ENCODE assay signal across 19 cellular contexts in the genomic region with DNA sequence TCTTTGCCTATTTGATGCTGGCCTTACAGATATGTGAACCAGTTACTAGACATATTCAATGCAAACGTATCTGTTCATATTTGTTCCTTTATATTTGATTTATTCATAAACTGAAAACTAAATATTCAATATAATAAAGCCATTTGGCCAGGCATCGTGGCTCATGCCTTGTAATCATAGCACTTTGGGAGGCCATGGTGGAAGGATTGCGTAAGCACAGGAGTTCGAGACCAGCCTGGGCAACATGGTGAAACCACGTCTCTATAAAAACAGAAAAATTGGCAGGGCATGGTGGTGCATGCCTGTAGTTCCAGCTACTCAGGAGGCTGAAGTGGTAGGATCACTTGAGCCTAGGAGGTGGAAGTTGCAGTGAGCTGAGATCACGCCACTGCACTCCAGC. TPM values are rescaled to one million over a fixed set of nuclear protein-coding genes. Genes with fewer than 3 reads are reported as not detected.
A peak's percentile ranks its signal among the peaks of the same experiment; 100 is the strongest.
DNase-seq lines count a peak whose midpoint lies in the region; ATAC-seq and TF ChIP-seq lines count a peak whose summit lies in the region.
"Had no signal": no experiment of that assay in that cellular context is flagged by ENCODE, and none has a peak within 500 bp of the region (broad histone marks: within the 10 kb centered on the region; RNA-seq: fewer than 3 reads in every experiment).

No MANE protein-coding gene starts in this region.

- H3K27ac ChIP-seq in VCaP (peak overlapping the region; percentile 79), trophoblast cell (ENCODE audit: low read depth, low read length) (no peak overlapping the region), brain microvascular endothelial cell (no peak overlapping the region)
- H3K27ac ChIP-seq: BLaER1 had no signal

- H3K36me3 ChIP-seq in trophoblast cell (ENCODE audit: control insufficient read depth in 1 of 2, insufficient read depth in 2 of 2, low read length in 2 of 2) (peaks cover 13 to 24% of the 10 kb centered on the region in 2 experiments), brain microvascular endothelial cell (replicated peaks) (peaks cover 12% of the 10 kb centered on the region)

- H2AK5ac ChIP-seq in trophoblast cell (ENCODE audit: low read length), result no peak overlapping the region

- H3K27me3 ChIP-seq in trophoblast cell (ENCODE audit: insufficient read depth, low read length) (no peaks in the 10 kb centered on the region), brain microvascular endothelial cell (replicated peaks) (no peaks in the 10 kb centered on the region)
- H3K27me3 ChIP-seq: BLaER1 had no signal

- H3K9me3 ChIP-seq in trophoblast cell (ENCODE audit: insufficient read depth, low read depth, low read length), result no peaks in the 10 kb centered on the region
- H3K9me3 ChIP-seq: BLaER1, SK-N-SH had no signal

- H3K9ac ChIP-seq in trophoblast cell (ENCODE audit: low read length), result no peak overlapping the region
- H3K9ac ChIP-seq: BLaER1, SK-N-SH had no signal

- no peak for ATAC-seq in GM18858 (IDR thresholded peaks at IDR 0.05; ENCODE audit: unreplicated experiment)
- ATAC-seq: CD8-positive, alpha-beta T cell had no signal

- peak overlapping the region; percentile 33 for H4K8ac ChIP-seq in trophoblast cell (ENCODE audit: low read depth, low read length)

- no peak overlapping the region for H3K18ac ChIP-seq in trophoblast cell (ENCODE audit: low read length)

- H4K12ac ChIP-seq in trophoblast cell (ENCODE audit: low read depth, low read length), result no peak overlapping the region

- WGBS in trophoblast cell (ENCODE audit: extremely low coverage, insufficient coverage, insufficient read length), result no CpG with 5 or more reads among the region's 6 CpGs

- H3K4me3 ChIP-seq in LNCaP clone FGC (ENCODE audit: low read depth, low read length) (no peak overlapping the region), trophoblast cell (ENCODE audit: low read depth, low read length) (no peak overlapping the region), brain microvascular endothelial cell (ENCODE audit: low read depth, low read length) (no peak overlapping the region)
- H3K4me3 ChIP-seq: BLaER1, PC-9 had no signal

- no peak overlapping the region for H3K14ac ChIP-seq in trophoblast cell (ENCODE audit: low read length)

- no peaks in the 10 kb centered on the region for H3K79me1 ChIP-seq in trophoblast cell (ENCODE audit: low read length)

- H2BK12ac ChIP-seq in trophoblast cell (ENCODE audit: low read length), result no peak overlapping the region

- no peak overlapping the region for H2BK5ac ChIP-seq in trophoblast cell (ENCODE audit: low read depth, low read length, poor library complexity)

- in situ Hi-C loops in brain microvascular endothelial cell (cut with HindIII; ENCODE audit: low pct_ligation_motif_present, low sequenced_read_pairs), result no loop called here

- DNase-seq in EH (ENCODE audit: low read depth), result peak; percentile 39
- DNase-seq in LNCaP clone FGC (ENCODE audit: low read depth), result peak; percentile 14
- no peak for DNase-seq in trophoblast cell
- no peak for DNase-seq in activated CD8-positive, alpha-beta memory T cell treated with anti-CD3 and anti-CD28 coated beads for 24 hours
- DNase-seq in brain microvascular endothelial cell, result no peak
- DNase-seq: CD8-positive, alpha-beta T cell; GF-D8; KG1; NCI-H1092 treated with DMSO at 0.1 percent for 48 hours; NCI-H1436 treated with DMSO at 0.1 percent for 48 hours; NCI-H1930; NCI-H510A; PC-9; RPMI8226; SHP77 treated with DMSO at 0.1 percent for 48 hours; SK-N-SH had no signal

- H3K79me2 ChIP-seq in trophoblast cell (ENCODE audit: control insufficient read depth, insufficient read depth, low read length, poor library complexity), result no peaks in the 10 kb centered on the region

- no peak overlapping the region for H2AFZ ChIP-seq in trophoblast cell (ENCODE audit: insufficient read depth, low read length, poor library complexity)
- H2AFZ ChIP-seq: PC-9 had no signal

- H3K4ac ChIP-seq in trophoblast cell (ENCODE audit: low read depth, low read length), result no peak overlapping the region

- no peak overlapping the region for H3K4me2 ChIP-seq in trophoblast cell (ENCODE audit: low read length)
- H3K4me2 ChIP-seq: BLaER1, PC-9, SK-N-SH had no signal

- no peak overlapping the region for H3K23ac ChIP-seq in trophoblast cell (ENCODE audit: low read length)

- no peak overlapping the region for H4K91ac ChIP-seq in trophoblast cell (ENCODE audit: low read depth, low read length)

- H3K4me1 ChIP-seq in trophoblast cell (ENCODE audit: control insufficient read depth in 1 of 2, insufficient read depth in 2 of 2, low read length in 2 of 2), result peaks cover 3 to 6% of the 10 kb centered on the region in 2 experiments
- H3K4me1 ChIP-seq: BLaER1 had no signal

- TF ChIP-seq CTCF in LNCaP clone FGC (IDR thresholded peaks at IDR 0.05; ENCODE audit: control insufficient read depth, extremely low read depth, insufficient read depth) (no peak), VCaP (conservative IDR thresholded peaks at IDR 0.05) (no peak), brain microvascular endothelial cell (IDR thresholded peaks at IDR 0.05; ENCODE audit: low read depth, low read length, missing control alignments) (no peak)

- H2BK120ac ChIP-seq in trophoblast cell (ENCODE audit: insufficient read depth, low read length, poor library complexity), result no peak overlapping the region

RNA-seq across cellular contexts. Expression of a gene that starts 49.2 kb away (rescaled TPM):
- 25.7 and 26.2 TPM in 2 replicates for polyA plus RNA-seq in trophoblast cell (2013)

RNA-seq across cellular contexts. Expression of a gene that starts 57.2 kb away (rescaled TPM):
- 48.2 and 49.2 TPM in 2 replicates for polyA plus RNA-seq in trophoblast cell (2013)

Comparison
In these comparisons a context has a peak if more than half of its experiments do, and no peak if none do; other contexts are left out.
1. DNase-seq: peak in EH (single experiment) and LNCaP clone FGC (single experiment); none in trophoblast cell (0 of 2), activated CD8-positive, alpha-beta memory T cell treated with anti-CD3 and anti-CD28 coated beads for 24 hours (single experiment) and brain microvascular endothelial cell (single experiment).